2 cellular contexts compared by ENCODE assay signal in the genomic region with DNA sequence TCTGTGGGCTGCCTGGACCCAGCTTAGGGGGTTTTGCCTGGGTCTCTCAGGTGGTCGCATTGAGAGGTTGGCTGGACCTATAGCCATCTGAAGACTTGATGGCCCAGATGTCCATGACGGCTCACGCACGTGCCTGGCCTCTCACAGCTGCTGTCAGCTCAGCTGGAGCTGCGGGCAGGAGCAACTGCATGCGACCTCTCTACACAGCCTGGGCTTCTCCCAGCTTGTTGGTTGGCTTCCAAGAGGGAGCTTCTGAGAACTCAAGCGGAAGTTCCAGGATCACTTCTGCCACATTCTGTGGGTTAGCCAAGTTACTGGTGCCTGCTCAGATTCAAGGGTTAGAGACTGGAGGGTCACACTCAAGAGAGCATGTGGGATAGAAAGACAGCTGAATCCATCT.
TF ChIP-seq lines count a peak whose summit lies in the region.

No MANE protein-coding gene starts in this region.

TF ChIP-seq in liver, 16 proteins besides CTCF, POLR2A, EP300 and RAD21 (continued from another document):
- TF ChIP-seq, protein P1, sequence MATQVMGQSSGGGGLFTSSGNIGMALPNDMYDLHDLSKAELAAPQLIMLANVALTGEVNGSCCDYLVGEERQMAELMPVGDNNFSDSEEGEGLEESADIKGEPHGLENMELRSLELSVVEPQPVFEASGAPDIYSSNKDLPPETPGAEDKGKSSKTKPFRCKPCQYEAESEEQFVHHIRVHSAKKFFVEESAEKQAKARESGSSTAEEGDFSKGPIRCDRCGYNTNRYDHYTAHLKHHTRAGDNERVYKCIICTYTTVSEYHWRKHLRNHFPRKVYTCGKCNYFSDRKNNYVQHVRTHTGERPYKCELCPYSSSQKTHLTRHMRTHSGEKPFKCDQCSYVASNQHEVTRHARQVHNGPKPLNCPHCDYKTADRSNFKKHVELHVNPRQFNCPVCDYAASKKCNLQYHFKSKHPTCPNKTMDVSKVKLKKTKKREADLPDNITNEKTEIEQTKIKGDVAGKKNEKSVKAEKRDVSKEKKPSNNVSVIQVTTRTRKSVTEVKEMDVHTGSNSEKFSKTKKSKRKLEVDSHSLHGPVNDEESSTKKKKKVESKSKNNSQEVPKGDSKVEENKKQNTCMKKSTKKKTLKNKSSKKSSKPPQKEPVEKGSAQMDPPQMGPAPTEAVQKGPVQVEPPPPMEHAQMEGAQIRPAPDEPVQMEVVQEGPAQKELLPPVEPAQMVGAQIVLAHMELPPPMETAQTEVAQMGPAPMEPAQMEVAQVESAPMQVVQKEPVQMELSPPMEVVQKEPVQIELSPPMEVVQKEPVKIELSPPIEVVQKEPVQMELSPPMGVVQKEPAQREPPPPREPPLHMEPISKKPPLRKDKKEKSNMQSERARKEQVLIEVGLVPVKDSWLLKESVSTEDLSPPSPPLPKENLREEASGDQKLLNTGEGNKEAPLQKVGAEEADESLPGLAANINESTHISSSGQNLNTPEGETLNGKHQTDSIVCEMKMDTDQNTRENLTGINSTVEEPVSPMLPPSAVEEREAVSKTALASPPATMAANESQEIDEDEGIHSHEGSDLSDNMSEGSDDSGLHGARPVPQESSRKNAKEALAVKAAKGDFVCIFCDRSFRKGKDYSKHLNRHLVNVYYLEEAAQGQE (IDR thresholded peaks at IDR 0.05): no peak
- peak; percentile 71 for TF ChIP-seq NR2F2 (IDR thresholded peaks at IDR 0.05)
- TF ChIP-seq GABPA (IDR thresholded peaks at IDR 0.05 in 1 of 2, conservative IDR thresholded peaks at IDR 0.05 in 1 of 2): no peak
- TF ChIP-seq EGR1 (IDR thresholded peaks at IDR 0.05; ENCODE audit: low read depth in 2 of 2): no peak
- TF ChIP-seq, protein P2, sequence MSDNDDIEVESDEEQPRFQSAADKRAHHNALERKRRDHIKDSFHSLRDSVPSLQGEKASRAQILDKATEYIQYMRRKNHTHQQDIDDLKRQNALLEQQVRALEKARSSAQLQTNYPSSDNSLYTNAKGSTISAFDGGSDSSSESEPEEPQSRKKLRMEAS (IDR thresholded peaks at IDR 0.05): no peak
- TF ChIP-seq SP1 (IDR thresholded peaks at IDR 0.05): peak; percentile 13
- TF ChIP-seq JUND (IDR thresholded peaks at IDR 0.05): no peak
- no peak for TF ChIP-seq HNF4G (IDR thresholded peaks at IDR 0.05)
- TF ChIP-seq, protein P3, sequence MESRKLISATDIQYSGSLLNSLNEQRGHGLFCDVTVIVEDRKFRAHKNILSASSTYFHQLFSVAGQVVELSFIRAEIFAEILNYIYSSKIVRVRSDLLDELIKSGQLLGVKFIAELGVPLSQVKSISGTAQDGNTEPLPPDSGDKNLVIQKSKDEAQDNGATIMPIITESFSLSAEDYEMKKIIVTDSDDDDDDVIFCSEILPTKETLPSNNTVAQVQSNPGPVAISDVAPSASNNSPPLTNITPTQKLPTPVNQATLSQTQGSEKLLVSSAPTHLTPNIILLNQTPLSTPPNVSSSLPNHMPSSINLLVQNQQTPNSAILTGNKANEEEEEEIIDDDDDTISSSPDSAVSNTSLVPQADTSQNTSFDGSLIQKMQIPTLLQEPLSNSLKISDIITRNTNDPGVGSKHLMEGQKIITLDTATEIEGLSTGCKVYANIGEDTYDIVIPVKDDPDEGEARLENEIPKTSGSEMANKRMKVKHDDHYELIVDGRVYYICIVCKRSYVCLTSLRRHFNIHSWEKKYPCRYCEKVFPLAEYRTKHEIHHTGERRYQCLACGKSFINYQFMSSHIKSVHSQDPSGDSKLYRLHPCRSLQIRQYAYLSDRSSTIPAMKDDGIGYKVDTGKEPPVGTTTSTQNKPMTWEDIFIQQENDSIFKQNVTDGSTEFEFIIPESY (IDR thresholded peaks at IDR 0.05): no peak
TF ChIP-seq in liver: peak in this region for 3.

TF ChIP-seq in HepG2, 621 proteins besides CTCF, POLR2A, EP300 and RAD21 (continued from another document):
- TF ChIP-seq, protein P4, sequence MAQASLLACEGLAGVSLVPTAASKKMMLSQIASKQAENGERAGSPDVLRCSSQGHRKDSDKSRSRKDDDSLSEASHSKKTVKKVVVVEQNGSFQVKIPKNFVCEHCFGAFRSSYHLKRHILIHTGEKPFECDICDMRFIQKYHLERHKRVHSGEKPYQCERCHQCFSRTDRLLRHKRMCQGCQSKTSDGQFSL (CRISPR knock-in tag; IDR thresholded peaks at IDR 0.05): no peak
- TF ChIP-seq ZSCAN25 (CRISPR knock-in tag; IDR thresholded peaks at IDR 0.05): no peak
- TF ChIP-seq BCL6 (CRISPR knock-in tag; IDR thresholded peaks at IDR 0.05): no peak
- TF ChIP-seq, protein P5, sequence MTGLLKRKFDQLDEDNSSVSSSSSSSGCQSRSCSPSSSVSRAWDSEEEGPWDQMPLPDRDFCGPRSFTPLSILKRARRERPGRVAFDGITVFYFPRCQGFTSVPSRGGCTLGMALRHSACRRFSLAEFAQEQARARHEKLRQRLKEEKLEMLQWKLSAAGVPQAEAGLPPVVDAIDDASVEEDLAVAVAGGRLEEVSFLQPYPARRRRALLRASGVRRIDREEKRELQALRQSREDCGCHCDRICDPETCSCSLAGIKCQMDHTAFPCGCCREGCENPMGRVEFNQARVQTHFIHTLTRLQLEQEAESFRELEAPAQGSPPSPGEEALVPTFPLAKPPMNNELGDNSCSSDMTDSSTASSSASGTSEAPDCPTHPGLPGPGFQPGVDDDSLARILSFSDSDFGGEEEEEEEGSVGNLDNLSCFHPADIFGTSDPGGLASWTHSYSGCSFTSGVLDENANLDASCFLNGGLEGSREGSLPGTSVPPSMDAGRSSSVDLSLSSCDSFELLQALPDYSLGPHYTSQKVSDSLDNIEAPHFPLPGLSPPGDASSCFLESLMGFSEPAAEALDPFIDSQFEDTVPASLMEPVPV (CRISPR knock-in tag; IDR thresholded peaks at IDR 0.05): no peak
- TF ChIP-seq SP1 (IDR thresholded peaks at IDR 0.05): no peak
- TF ChIP-seq SP1 (CRISPR knock-in tag; IDR thresholded peaks at IDR 0.05): no peak
